ENCODE assay signal across 4 cellular contexts in the genomic region with DNA sequence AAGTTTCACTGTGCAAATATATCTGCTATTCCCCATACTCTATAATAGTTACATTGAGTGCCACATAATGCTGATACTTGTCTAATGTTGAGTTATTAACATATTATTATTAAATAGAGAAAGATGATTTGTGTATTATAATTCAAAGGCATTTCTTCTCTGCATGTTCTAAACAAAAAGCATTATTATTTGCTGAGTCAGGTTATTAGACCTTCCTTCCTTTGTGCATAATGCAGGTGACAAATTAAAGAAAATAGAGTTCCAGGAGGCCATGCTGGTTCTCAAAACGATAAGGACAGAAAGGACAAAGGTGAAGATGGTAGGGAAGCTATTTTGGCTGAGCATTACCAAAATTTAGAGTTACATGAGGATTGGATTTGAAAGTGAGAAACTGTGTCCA.
A peak's percentile ranks its signal among the peaks of the same experiment; 100 is the strongest.
TF ChIP-seq lines count a peak whose summit lies in the region.

No MANE protein-coding gene starts in this region.

TF ChIP-seq in A549, 52 proteins besides CTCF, POLR2A, EP300 and RAD21:
- TF ChIP-seq NFE2L2 (conservative IDR thresholded peaks at IDR 0.05; ENCODE audit: low read length) (no peak), HDAC2 (IDR thresholded peaks at IDR 0.05) (no peak), MYC (IDR thresholded peaks at IDR 0.05; ENCODE audit: borderline replicate concordance, low read length) (no peak), BHLHE40 (IDR thresholded peaks at IDR 0.05; ENCODE audit: low read depth, low read length) (no peak), MAFK (IDR thresholded peaks at IDR 0.05; ENCODE audit: partially characterized antibody) (peak; percentile 96), MAZ (IDR thresholded peaks at IDR 0.05; ENCODE audit: borderline replicate concordance, low read depth, low read length) (no peak)
- TF ChIP-seq, protein P1, sequence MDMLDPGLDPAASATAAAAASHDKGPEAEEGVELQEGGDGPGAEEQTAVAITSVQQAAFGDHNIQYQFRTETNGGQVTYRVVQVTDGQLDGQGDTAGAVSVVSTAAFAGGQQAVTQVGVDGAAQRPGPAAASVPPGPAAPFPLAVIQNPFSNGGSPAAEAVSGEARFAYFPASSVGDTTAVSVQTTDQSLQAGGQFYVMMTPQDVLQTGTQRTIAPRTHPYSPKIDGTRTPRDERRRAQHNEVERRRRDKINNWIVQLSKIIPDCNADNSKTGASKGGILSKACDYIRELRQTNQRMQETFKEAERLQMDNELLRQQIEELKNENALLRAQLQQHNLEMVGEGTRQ (IDR thresholded peaks at IDR 0.05): no peak
- TF ChIP-seq, protein P2, sequence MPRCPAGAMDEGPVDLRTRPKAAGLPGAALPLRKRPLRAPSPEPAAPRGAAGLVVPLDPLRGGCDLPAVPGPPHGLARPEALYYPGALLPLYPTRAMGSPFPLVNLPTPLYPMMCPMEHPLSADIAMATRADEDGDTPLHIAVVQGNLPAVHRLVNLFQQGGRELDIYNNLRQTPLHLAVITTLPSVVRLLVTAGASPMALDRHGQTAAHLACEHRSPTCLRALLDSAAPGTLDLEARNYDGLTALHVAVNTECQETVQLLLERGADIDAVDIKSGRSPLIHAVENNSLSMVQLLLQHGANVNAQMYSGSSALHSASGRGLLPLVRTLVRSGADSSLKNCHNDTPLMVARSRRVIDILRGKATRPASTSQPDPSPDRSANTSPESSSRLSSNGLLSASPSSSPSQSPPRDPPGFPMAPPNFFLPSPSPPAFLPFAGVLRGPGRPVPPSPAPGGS (IDR thresholded peaks at IDR 0.05): no peak

TF ChIP-seq in IMR-90, 13 proteins besides CTCF, POLR2A, EP300 and RAD21:
- TF ChIP-seq NFE2L2 (IDR thresholded peaks at IDR 0.05; ENCODE audit: low read depth, low read length): no peak
- peak; percentile 97 for TF ChIP-seq MAFK (IDR thresholded peaks at IDR 0.05; ENCODE audit: low read depth, low read length)
TF ChIP-seq in IMR-90: peak in this region for 1.

TF ChIP-seq in H1, 55 proteins besides CTCF, POLR2A, EP300 and RAD21:
- TF ChIP-seq CEBPB (IDR thresholded peaks at IDR 0.05; ENCODE audit: low read depth, low read length) (no peak), CTBP2 (IDR thresholded peaks at IDR 0.05; ENCODE audit: borderline replicate concordance, insufficient read depth, insufficient read length, low read length) (no peak), SP4 (IDR thresholded peaks at IDR 0.05; ENCODE audit: low read length) (no peak), SRF (IDR thresholded peaks at IDR 0.05; ENCODE audit: low read depth, low read length) (no peak), MAFK (IDR thresholded peaks at IDR 0.05; ENCODE audit: low read depth, low read length) (peak; percentile 90), EGR1 (IDR thresholded peaks at IDR 0.05; ENCODE audit: borderline replicate concordance, low read depth, low read length) (no peak), GABPA (IDR thresholded peaks at IDR 0.05; ENCODE audit: borderline replicate concordance, insufficient read depth, low read length) (no peak), BACH1 (IDR thresholded peaks at IDR 0.05; ENCODE audit: low read length) (no peak), JUND (IDR thresholded peaks at IDR 0.05; ENCODE audit: low read length) (no peak)
TF ChIP-seq in H1: peak in this region for 1.

TF ChIP-seq in SK-N-SH, 30 proteins besides CTCF, POLR2A, EP300 and RAD21:
- TF ChIP-seq, protein P1 (IDR thresholded peaks at IDR 0.05; ENCODE audit: borderline replicate concordance, low read depth, low read length): no peak
- TF ChIP-seq FOSL2 (IDR thresholded peaks at IDR 0.05; ENCODE audit: borderline replicate concordance, low read depth) (no peak), FOXJ3 (CRISPR knock-in tag; IDR thresholded peaks at IDR 0.05) (no peak), ELF1 (IDR thresholded peaks at IDR 0.05) (no peak), RCOR1 (IDR thresholded peaks at IDR 0.05; ENCODE audit: low read length) (no peak), NFIC (IDR thresholded peaks at IDR 0.05; ENCODE audit: borderline replicate concordance) (no peak), TEAD4 (IDR thresholded peaks at IDR 0.05; ENCODE audit: borderline replicate concordance, insufficient read depth) (no peak), SMC3 (IDR thresholded peaks at IDR 0.05; ENCODE audit: low read depth, low read length) (no peak), SIN3A (IDR thresholded peaks at IDR 0.05; ENCODE audit: borderline replicate concordance, low read depth, low read length) (no peak), RXRA (IDR thresholded peaks at IDR 0.05; ENCODE audit: borderline replicate concordance, low read depth) (no peak), YY1 (IDR thresholded peaks at IDR 0.05; ENCODE audit: low read depth) (no peak), RFX5 (IDR thresholded peaks at IDR 0.05; ENCODE audit: low read length) (no peak), FOXM1 (IDR thresholded peaks at IDR 0.05; ENCODE audit: low read depth) (no peak), GABPA (IDR thresholded peaks at IDR 0.05; ENCODE audit: low read depth) (no peak), MEF2A (IDR thresholded peaks at IDR 0.05; ENCODE audit: borderline replicate concordance, low read depth) (no peak)
- TF ChIP-seq, protein P3, sequence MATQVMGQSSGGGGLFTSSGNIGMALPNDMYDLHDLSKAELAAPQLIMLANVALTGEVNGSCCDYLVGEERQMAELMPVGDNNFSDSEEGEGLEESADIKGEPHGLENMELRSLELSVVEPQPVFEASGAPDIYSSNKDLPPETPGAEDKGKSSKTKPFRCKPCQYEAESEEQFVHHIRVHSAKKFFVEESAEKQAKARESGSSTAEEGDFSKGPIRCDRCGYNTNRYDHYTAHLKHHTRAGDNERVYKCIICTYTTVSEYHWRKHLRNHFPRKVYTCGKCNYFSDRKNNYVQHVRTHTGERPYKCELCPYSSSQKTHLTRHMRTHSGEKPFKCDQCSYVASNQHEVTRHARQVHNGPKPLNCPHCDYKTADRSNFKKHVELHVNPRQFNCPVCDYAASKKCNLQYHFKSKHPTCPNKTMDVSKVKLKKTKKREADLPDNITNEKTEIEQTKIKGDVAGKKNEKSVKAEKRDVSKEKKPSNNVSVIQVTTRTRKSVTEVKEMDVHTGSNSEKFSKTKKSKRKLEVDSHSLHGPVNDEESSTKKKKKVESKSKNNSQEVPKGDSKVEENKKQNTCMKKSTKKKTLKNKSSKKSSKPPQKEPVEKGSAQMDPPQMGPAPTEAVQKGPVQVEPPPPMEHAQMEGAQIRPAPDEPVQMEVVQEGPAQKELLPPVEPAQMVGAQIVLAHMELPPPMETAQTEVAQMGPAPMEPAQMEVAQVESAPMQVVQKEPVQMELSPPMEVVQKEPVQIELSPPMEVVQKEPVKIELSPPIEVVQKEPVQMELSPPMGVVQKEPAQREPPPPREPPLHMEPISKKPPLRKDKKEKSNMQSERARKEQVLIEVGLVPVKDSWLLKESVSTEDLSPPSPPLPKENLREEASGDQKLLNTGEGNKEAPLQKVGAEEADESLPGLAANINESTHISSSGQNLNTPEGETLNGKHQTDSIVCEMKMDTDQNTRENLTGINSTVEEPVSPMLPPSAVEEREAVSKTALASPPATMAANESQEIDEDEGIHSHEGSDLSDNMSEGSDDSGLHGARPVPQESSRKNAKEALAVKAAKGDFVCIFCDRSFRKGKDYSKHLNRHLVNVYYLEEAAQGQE (IDR thresholded peaks at IDR 0.05; ENCODE audit: low read depth, low read length): no peak
- TF ChIP-seq, protein P4, sequence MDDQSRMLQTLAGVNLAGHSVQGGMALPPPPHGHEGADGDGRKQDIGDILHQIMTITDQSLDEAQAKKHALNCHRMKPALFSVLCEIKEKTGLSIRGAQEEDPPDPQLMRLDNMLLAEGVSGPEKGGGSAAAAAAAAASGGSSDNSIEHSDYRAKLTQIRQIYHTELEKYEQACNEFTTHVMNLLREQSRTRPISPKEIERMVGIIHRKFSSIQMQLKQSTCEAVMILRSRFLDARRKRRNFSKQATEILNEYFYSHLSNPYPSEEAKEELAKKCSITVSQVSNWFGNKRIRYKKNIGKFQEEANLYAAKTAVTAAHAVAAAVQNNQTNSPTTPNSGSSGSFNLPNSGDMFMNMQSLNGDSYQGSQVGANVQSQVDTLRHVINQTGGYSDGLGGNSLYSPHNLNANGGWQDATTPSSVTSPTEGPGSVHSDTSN (IDR thresholded peaks at IDR 0.05): no peak
- TF ChIP-seq, protein P5, sequence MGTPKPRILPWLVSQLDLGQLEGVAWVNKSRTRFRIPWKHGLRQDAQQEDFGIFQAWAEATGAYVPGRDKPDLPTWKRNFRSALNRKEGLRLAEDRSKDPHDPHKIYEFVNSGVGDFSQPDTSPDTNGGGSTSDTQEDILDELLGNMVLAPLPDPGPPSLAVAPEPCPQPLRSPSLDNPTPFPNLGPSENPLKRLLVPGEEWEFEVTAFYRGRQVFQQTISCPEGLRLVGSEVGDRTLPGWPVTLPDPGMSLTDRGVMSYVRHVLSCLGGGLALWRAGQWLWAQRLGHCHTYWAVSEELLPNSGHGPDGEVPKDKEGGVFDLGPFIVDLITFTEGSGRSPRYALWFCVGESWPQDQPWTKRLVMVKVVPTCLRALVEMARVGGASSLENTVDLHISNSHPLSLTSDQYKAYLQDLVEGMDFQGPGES (IDR thresholded peaks at IDR 0.05; ENCODE audit: low read depth, low read length): no peak
- TF ChIP-seq, protein P6, sequence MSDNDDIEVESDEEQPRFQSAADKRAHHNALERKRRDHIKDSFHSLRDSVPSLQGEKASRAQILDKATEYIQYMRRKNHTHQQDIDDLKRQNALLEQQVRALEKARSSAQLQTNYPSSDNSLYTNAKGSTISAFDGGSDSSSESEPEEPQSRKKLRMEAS (IDR thresholded peaks at IDR 0.05; ENCODE audit: low read depth): no peak
